20 cellular contexts compared by ENCODE assay signal in the genomic region with DNA sequence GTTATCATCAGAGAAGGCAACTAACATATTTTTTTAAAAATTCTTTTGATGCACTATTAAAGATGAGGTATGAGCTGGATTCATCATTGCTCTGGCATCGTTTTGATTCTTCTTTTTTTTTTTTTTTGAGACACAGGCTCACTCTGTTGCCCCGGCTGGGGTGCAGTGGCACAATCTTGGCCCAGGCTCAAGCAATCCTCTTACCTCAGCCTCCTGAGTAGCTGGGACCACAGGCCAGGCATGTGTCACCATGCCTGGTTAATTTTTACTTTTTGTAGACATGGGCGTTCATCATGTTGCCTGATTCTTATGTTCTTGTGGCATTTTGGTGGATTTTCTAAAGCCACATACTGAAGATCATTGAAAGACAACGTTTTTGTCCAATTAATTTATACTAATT. TPM values are rescaled to one million over a fixed set of nuclear protein-coding genes. Genes with fewer than 3 reads are reported as not detected.
A peak's percentile ranks its signal among the peaks of the same experiment; 100 is the strongest.
DNase-seq lines count a peak whose midpoint lies in the region; ATAC-seq, FAIRE-seq and TF ChIP-seq lines count a peak whose summit lies in the region.
"Had no signal": no experiment of that assay in that cellular context is flagged by ENCODE, and none has a peak within 500 bp of the region (broad histone marks: within the 10 kb centered on the region; RNA-seq: fewer than 3 reads in every experiment).

No MANE protein-coding gene starts in this region.

- no peak for ATAC-seq in HG03045 (IDR thresholded peaks at IDR 0.05; ENCODE audit: unreplicated experiment)

- no peaks in the 10 kb centered on the region for H3K27me3 ChIP-seq in esophagus squamous epithelium
- H3K27me3 ChIP-seq: BLaER1 treated with 17β-estradiol and CSF1 and Interleukin-3, amounts not matched to agents 10 nM and 100 nM had no signal

- BruUV-seq in Calu3 (replicated peaks; lab: Mats Ljungman, UMichigan): no TSS peak

- intact Hi-C loops in Calu3 (cut with micrococcal nuclease; ENCODE audit: unreplicated experiment): no loop called here
- intact Hi-C loops in esophagus squamous epithelium (cut with DNase I): no loop called here

- H3K4me3 ChIP-seq in esophagus squamous epithelium: no peak overlapping the region
- H3K4me3 ChIP-seq: BLaER1 treated with 17β-estradiol and CSF1 and Interleukin-3, amounts not matched to agents 10 nM and 100 nM; HAP-1 had no signal

- peak; percentile 87 for FAIRE-seq in RCC 7860 (lab: Jason Lieb, UNC)
- FAIRE-seq: G401.6, GM12892, H54 had no signal

- H3K36me3 ChIP-seq in esophagus squamous epithelium: no peaks in the 10 kb centered on the region
- H3K36me3 ChIP-seq: BLaER1 treated with 17β-estradiol and CSF1 and Interleukin-3, amounts not matched to agents 10 nM and 100 nM; HAP-1 had no signal

- DNase-seq in Calu3: peak; percentile 9
- DNase-seq in RCC 7860 (ENCODE audit: low spot score): peak; percentile 64
- peak; percentile 87 for DNase-seq in kidney tubule cell (ENCODE audit: low spot score)
- no peak for DNase-seq in KG1 (lab: John Stamatoyannopoulos, UW)
- DNase-seq in esophagus squamous epithelium (lab: John Stamatoyannopoulos, UW): no peak
- DNase-seq: CD4-positive, alpha-beta T cell; CD8-positive, alpha-beta memory T cell; DMS153; DND-41; GOT3 had no signal

- no peaks in the 10 kb centered on the region for H3K9me3 Mint-ChIP-seq in Calu3 (ENCODE audit: low read depth, unreplicated experiment)
- H3K9me3 Mint-ChIP-seq: CD4-positive, alpha-beta T cell; CD8-positive, alpha-beta memory T cell had no signal

- H3K4me3 Mint-ChIP-seq in Calu3 (ENCODE audit: low read depth, unreplicated experiment): no peak overlapping the region
- H3K4me3 Mint-ChIP-seq: B cell; CD14-positive monocyte; CD4-positive, alpha-beta T cell; CD8-positive, alpha-beta memory T cell had no signal

- CTCF ChIA-PET in Calu3 (lab: Charles Lee): interaction anchor here (0.7 to 1.6 kb wide), 2 partner anchors 70 to 150 kb away, joined by 3 to 4 read pairs; no protein-coding TSS in a partner anchor

- H3K9me3 ChIP-seq in esophagus squamous epithelium: no peaks in the 10 kb centered on the region
- H3K9me3 ChIP-seq: BLaER1 treated with 17β-estradiol and CSF1 and Interleukin-3, amounts not matched to agents 10 nM and 100 nM; HAP-1 had no signal

- peaks cover 9% of the 10 kb centered on the region for H3K36me3 Mint-ChIP-seq in Calu3 (ENCODE audit: insufficient read depth, unreplicated experiment)
- H3K36me3 Mint-ChIP-seq: CD14-positive monocyte had no signal

- H3K27me3 Mint-ChIP-seq in Calu3 (ENCODE audit: unreplicated experiment): no peaks in the 10 kb centered on the region
- H3K27me3 Mint-ChIP-seq: CD4-positive, alpha-beta T cell; CD8-positive, alpha-beta memory T cell had no signal

- TF ChIP-seq CTCF in Calu3 (IDR thresholded peaks at IDR 0.05; ENCODE audit: unreplicated experiment) (no peak), esophagus squamous epithelium (IDR thresholded peaks at IDR 0.05) (no peak)

- H3K4me1 Mint-ChIP-seq in Calu3 (ENCODE audit: low read depth, unreplicated experiment): peaks cover 6% of the 10 kb centered on the region

- peaks cover 8 to 18% (median 9%) of the 10 kb centered on the region in 3 donors for H3K4me1 ChIP-seq in esophagus squamous epithelium

- 61 to 80% methylated on average over 4 of the region's 4 CpGs for WGBS in esophagus squamous epithelium, 2 donors

- no peak for TF ChIP-seq POLR2A in esophagus squamous epithelium (IDR thresholded peaks at IDR 0.05)

- no peak overlapping the region for H3K27ac Mint-ChIP-seq in Calu3 (ENCODE audit: unreplicated experiment)
- H3K27ac Mint-ChIP-seq: B cell; CD4-positive, alpha-beta T cell; CD8-positive, alpha-beta memory T cell had no signal

- H3K27ac ChIP-seq in esophagus squamous epithelium: no peak overlapping the region
- H3K27ac ChIP-seq: BLaER1 treated with 17β-estradiol and CSF1 and Interleukin-3, amounts not matched to agents 10 nM and 100 nM had no signal

RNA-seq across cellular contexts. Expression of gene SLC28A2, which starts 22.6 kb away (rescaled TPM):
- total RNA-seq in Calu3 (2022): not detected in 2 replicates
- total RNA-seq in esophagus squamous epithelium: not detected
- total RNA-seq: A172; A673; B cell; CD4-positive, alpha-beta T cell; CD8-positive, alpha-beta memory T cell had no signal

Comparison
In these comparisons a context has a peak if more than half of its experiments do, and no peak if none do; other contexts are left out.
1. DNase-seq: peak in Calu3 (single experiment), RCC 7860 (single experiment) and kidney tubule cell (single experiment); none in KG1 (single experiment) and esophagus squamous epithelium (single experiment).